11 cellular contexts compared by ENCODE assay signal in genomic region chr15:91141102-91141501, GRCh38. TPM values are rescaled to one million over a fixed set of nuclear protein-coding genes. Genes with fewer than 3 reads are reported as not detected.
"Had no signal": no experiment of that assay in that cellular context is flagged by ENCODE, and none has a peak within 500 bp of the region (broad histone marks: within the 10 kb centered on the region; RNA-seq: fewer than 3 reads in every experiment).

No MANE protein-coding gene starts in this region.

- H2AFZ ChIP-seq: GM23248 had no signal

- H3K27ac ChIP-seq: GM23248, HL-60 had no signal

- H3K4me3 Mint-ChIP-seq: HFFc6, IgD-negative memory B cell had no signal

- DNase-seq: GM23248, GOT3, H7, HFFc6, KBM-7 had no signal

- H3K9ac ChIP-seq: GM23248 had no signal

- ATAC-seq: HCT116, HepG2 had no signal

- H3K36me3 Mint-ChIP-seq: IgD-negative memory B cell had no signal

- H3K36me3 ChIP-seq: HAP-1 had no signal

- H3K4me3 ChIP-seq: GM23248, HAP-1 had no signal

- H3K27ac Mint-ChIP-seq: HFFc6, IgD-negative memory B cell had no signal

- H3K4me1 ChIP-seq: HAP-1 had no signal

- H3K9me3 ChIP-seq: HAP-1 had no signal

RNA-seq across cellular contexts. Expression of gene SV2B, which starts 41.0 kb away (rescaled TPM):
- total RNA-seq: GM23248, HepG2, HFFc6, HT1080 had no signal
